8 cellular contexts compared by ENCODE assay signal in genomic region chr14:62117718-62118164, GRCh38.
A peak's percentile ranks its signal among the peaks of the same experiment; 100 is the strongest.
DNase-seq lines count a peak whose midpoint lies in the region; ATAC-seq and TF ChIP-seq lines count a peak whose summit lies in the region.

No MANE protein-coding gene starts in this region.

- TF ChIP-seq POLR2A in thyroid gland (IDR thresholded peaks at IDR 0.05) (no peak), esophagus squamous epithelium (IDR thresholded peaks at IDR 0.05) (no peak)

- DNase-seq in stimulated activated naive CD8-positive, alpha-beta T cell treated with anti-CD3 and anti-CD28 coated beads, Interleukin-15, Interleukin-2, amounts not matched to agents 100 U/mL and 50 U/mL, for 24 hours = no peak
- DNase-seq in adipocyte (ENCODE audit: low read depth) (peak; percentile 3), memory B cell (ENCODE audit: low spot score in 2 of 2) (no peak), mucosa of gallbladder (ENCODE audit: low spot score) (no peak), thyroid gland (no peak), esophagus squamous epithelium (lab: John Stamatoyannopoulos, UW) (no peak)

- intact Hi-C loops in thyroid gland (cut with DNase I) = no loop called here
- intact Hi-C loops in esophagus squamous epithelium (cut with DNase I) = no loop called here

- H3K4me3 ChIP-seq in adipocyte (ENCODE audit: low read length) (peak overlapping the region; percentile 70), thyroid gland (replicated peaks in 1 of 3) (no peak overlapping the region), esophagus squamous epithelium (peak overlapping the region in 2 of 4 donors; percentile 18 to 45)

- WGBS in thyroid gland, 2 donors = 12 to 13% methylated on average over 13 of the region's 13 CpGs
- WGBS in esophagus squamous epithelium, 2 donors = 13 to 20% methylated on average over 10 to 13 of the region's 13 CpGs

- H3K27ac ChIP-seq in thyroid gland (no peak overlapping the region), esophagus squamous epithelium (no peak overlapping the region)

- ATAC-seq in stimulated activated naive CD8-positive, alpha-beta T cell treated with anti-CD3 and anti-CD28 coated beads, Interleukin-15, Interleukin-2, amounts not matched to agents 100 U/mL and 50 U/mL, for 24 hours = no peak
- ATAC-seq in memory B cell (ENCODE audit: low read depth) (peak; percentile 2), HG03135 (IDR thresholded peaks at IDR 0.05; ENCODE audit: unreplicated experiment) (no peak)

- H3K4me1 ChIP-seq in adipocyte (ENCODE audit: control insufficient read depth, insufficient read depth, low read length) (peaks cover 8% of the 10 kb centered on the region), thyroid gland (peaks cover 8 to 10% of the 10 kb centered on the region in 2 donors), esophagus squamous epithelium (peaks cover 0 to 14% (median 5%) of the 10 kb centered on the region in 3 donors)

- H3K27ac Mint-ChIP-seq in stimulated activated naive CD8-positive, alpha-beta T cell treated with anti-CD3 and anti-CD28 coated beads, Interleukin-15, Interleukin-2, amounts not matched to agents 100 ng/mL and 50 ng/mL, for 24 hours = no peak overlapping the region
- H3K27ac Mint-ChIP-seq in memory B cell = no peak overlapping the region

- H3K27me3 ChIP-seq in adipocyte (replicated peaks; ENCODE audit: control insufficient read depth, insufficient read depth, low read length) (peaks cover 75% of the 10 kb centered on the region), thyroid gland (peaks cover 18% of the 10 kb centered on the region), esophagus squamous epithelium (peaks cover 0 to 92% (median 10%) of the 10 kb centered on the region in 4 donors)

- no peak for TF ChIP-seq CTCF in thyroid gland (IDR thresholded peaks at IDR 0.05)
- no peak for TF ChIP-seq CTCF in esophagus squamous epithelium (IDR thresholded peaks at IDR 0.05)

- no peaks in the 10 kb centered on the region for H3K9me3 Mint-ChIP-seq in stimulated activated naive CD8-positive, alpha-beta T cell treated with anti-CD3 and anti-CD28 coated beads, Interleukin-15, Interleukin-2, amounts not matched to agents 100 ng/mL and 50 ng/mL, for 24 hours
- no peaks in the 10 kb centered on the region for H3K9me3 Mint-ChIP-seq in memory B cell

- peaks cover 79% of the 10 kb centered on the region for H3K27me3 Mint-ChIP-seq in stimulated activated naive CD8-positive, alpha-beta T cell treated with anti-CD3 and anti-CD28 coated beads, Interleukin-15, Interleukin-2, amounts not matched to agents 100 ng/mL and 50 ng/mL, for 24 hours
- H3K27me3 Mint-ChIP-seq in memory B cell = peaks cover 5% of the 10 kb centered on the region

- peak overlapping the region; percentile 70 for H3K4me3 Mint-ChIP-seq in stimulated activated naive CD8-positive, alpha-beta T cell treated with anti-CD3 and anti-CD28 coated beads, Interleukin-15, Interleukin-2, amounts not matched to agents 100 ng/mL and 50 ng/mL, for 24 hours
- peak overlapping the region; percentile 85 for H3K4me3 Mint-ChIP-seq in memory B cell

- H3K36me3 ChIP-seq in adipocyte (ENCODE audit: control insufficient read depth, insufficient read depth, low read length, severe bottlenecking) = no peaks in the 10 kb centered on the region
- H3K36me3 ChIP-seq in thyroid gland = no peaks in the 10 kb centered on the region
- H3K36me3 ChIP-seq in esophagus squamous epithelium = no peaks in the 10 kb centered on the region

- peaks cover 11% of the 10 kb centered on the region for H3K4me1 Mint-ChIP-seq in stimulated activated naive CD8-positive, alpha-beta T cell treated with anti-CD3 and anti-CD28 coated beads, Interleukin-15, Interleukin-2, amounts not matched to agents 100 ng/mL and 50 ng/mL, for 24 hours (ENCODE audit: low read depth)
- peaks cover 17% of the 10 kb centered on the region for H3K4me1 Mint-ChIP-seq in memory B cell

- H3K36me3 Mint-ChIP-seq in stimulated activated naive CD8-positive, alpha-beta T cell treated with anti-CD3 and anti-CD28 coated beads, Interleukin-15, Interleukin-2, amounts not matched to agents 100 ng/mL and 50 ng/mL, for 24 hours (ENCODE audit: low read depth) = no peaks in the 10 kb centered on the region
- H3K36me3 Mint-ChIP-seq in memory B cell = no peaks in the 10 kb centered on the region

- no peaks in the 10 kb centered on the region for H3K9me3 ChIP-seq in adipocyte (ENCODE audit: control insufficient read depth, low read length)
- no peaks in the 10 kb centered on the region for H3K9me3 ChIP-seq in thyroid gland
- no peaks in the 10 kb centered on the region for H3K9me3 ChIP-seq in esophagus squamous epithelium

- no peak overlapping the region for H3K9ac ChIP-seq in adipocyte (ENCODE audit: low read length)
